Comparison of ENCODE assay signal across 8 cellular contexts in the genomic region with DNA sequence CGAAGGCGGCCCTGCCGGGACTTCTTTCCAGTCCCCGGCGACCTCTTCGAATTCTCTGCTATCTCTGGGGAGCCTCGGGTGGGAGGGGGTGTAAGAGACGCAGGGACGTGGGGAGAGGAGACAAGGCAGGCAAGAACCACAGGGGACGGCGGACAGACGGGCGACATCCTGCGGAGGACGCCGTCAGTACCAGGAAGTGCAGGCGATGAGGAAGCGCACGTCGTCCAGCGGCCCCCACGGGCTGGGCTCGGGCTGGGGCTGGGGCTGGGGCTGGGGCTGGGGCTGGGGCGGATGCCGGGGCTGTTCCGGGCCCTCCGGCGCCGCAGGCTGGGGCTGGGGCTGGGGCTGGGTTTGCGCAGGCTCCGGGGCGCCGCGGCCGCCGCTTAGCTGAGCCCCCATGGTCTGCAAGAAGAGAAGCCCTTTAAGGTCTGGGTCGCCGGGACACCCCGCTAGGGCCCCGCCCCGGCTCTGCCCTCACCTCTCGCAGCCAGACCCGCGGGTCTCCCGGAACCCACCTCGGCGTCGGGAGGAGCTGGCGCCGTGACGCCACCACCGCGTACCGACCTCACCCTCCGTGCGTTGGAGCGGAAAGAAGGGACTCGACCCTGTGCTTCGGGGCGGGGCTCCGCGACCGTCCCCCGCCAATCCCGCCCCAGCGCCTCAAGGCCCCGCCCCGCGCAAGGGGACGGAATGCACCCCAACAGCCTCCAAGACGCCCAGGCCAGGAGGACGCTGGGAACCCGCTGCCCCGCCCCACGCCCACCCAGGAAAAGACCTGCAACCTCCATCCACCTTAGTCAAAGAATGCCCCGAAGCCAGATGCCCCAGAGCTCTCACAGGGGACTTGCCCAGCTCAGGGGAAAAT. TPM values are rescaled to one million over a fixed set of nuclear protein-coding genes. Genes with fewer than 3 reads are reported as not detected.
A peak's percentile ranks its signal among the peaks of the same experiment; 100 is the strongest.
DNase-seq lines count a peak whose midpoint lies in the region; ATAC-seq, FAIRE-seq and TF ChIP-seq lines count a peak whose summit lies in the region.

MMP24OS (minus strand) TSS at position 592 of the 865 bp plus-strand sequence; CDS start at position 399, 193 bp downstream.

- peak; percentile 49; the same call in 1 of the 2 replicates for TF ChIP-seq CTCF in GM12874 (IDR thresholded peaks at IDR 0.05; ENCODE audit: insufficient read depth, low read depth, low read length)
- no peak for TF ChIP-seq CTCF in astrocyte (IDR thresholded peaks at IDR 0.05; ENCODE audit: insufficient read depth, low read depth, low read length)
- TF ChIP-seq CTCF in hepatocyte (IDR thresholded peaks at IDR 0.05; ENCODE audit: poor library complexity): peak; percentile 38

- whole genome bisulfite sequencing in hepatocyte (ENCODE audit: low lambda C conversion rate, missing lambda C conversion rate): 3% methylated on average over 39 of the region's 76 CpGs

- peaks cover 22% of the 10 kb centered on the region for H3K36me3 ChIP-seq in astrocyte (ENCODE audit: insufficient read depth, low read length)
- no peaks in the 10 kb centered on the region for H3K36me3 ChIP-seq in hepatocyte (replicated peaks; ENCODE audit: insufficient read depth, low read depth)

- H3K79me2 ChIP-seq in astrocyte (ENCODE audit: insufficient read depth, low read length) (peaks cover 63% of the 10 kb centered on the region), hepatocyte (peaks cover 42% of the 10 kb centered on the region)

- H2AFZ ChIP-seq in astrocyte (ENCODE audit: low read depth, low read length): peak within 1 kb of the TSS; percentile 37
- peak within 1 kb of the TSS; percentile 46 for H2AFZ ChIP-seq in hepatocyte

- H3K9me2 ChIP-seq in hepatocyte (replicated peaks; ENCODE audit: insufficient read depth): no peaks in the 10 kb centered on the region

- H3K4me2 ChIP-seq in astrocyte (ENCODE audit: low read length): peak within 1 kb of the TSS; percentile 93
- peak within 1 kb of the TSS; percentile 97 for H3K4me2 ChIP-seq in hepatocyte

- H4K20me1 ChIP-seq in astrocyte (ENCODE audit: insufficient read depth, low read length): peaks cover 29% of the 10 kb centered on the region
- H4K20me1 ChIP-seq in hepatocyte (ENCODE audit: insufficient read depth, poor library complexity, severe bottlenecking): peaks cover 2% of the 10 kb centered on the region

- peaks cover 26% of the 10 kb centered on the region for H3K4me1 Mint-ChIP-seq in astrocyte (ENCODE audit: low read depth, unreplicated experiment)

- H3K4me1 ChIP-seq in astrocyte (ENCODE audit: insufficient read depth, low read length): peaks cover 20% of the 10 kb centered on the region
- H3K4me1 ChIP-seq in hepatocyte (ENCODE audit: insufficient read depth): peaks cover 7% of the 10 kb centered on the region

- DNase-seq in NCI-H128 (lab: John Stamatoyannopoulos, UW; ENCODE audit: unreplicated experiment) (peak; percentile 74), T-helper 22 cell (ENCODE audit: low read depth) (peak; percentile 87), astrocyte (ENCODE audit: low read depth) (peak; percentile 73), hepatocyte (ENCODE audit: low spot score) (peak; percentile 95), renal cortical epithelial cell (ENCODE audit: low read depth) (peak; percentile 63), cortex of kidney (lab: John Stamatoyannopoulos, UW) (no peak)

- H3K27me3 ChIP-seq in astrocyte (ENCODE audit: insufficient read depth, low read length): no peaks in the 10 kb centered on the region
- H3K27me3 ChIP-seq in hepatocyte: no peaks in the 10 kb centered on the region

- peak; percentile 80 for ATAC-seq in HG02623 (IDR thresholded peaks at IDR 0.05; ENCODE audit: unreplicated experiment)

- H3K36me3 Mint-ChIP-seq in astrocyte (ENCODE audit: low read depth, unreplicated experiment): peaks cover 31% of the 10 kb centered on the region

- peak within 1 kb of the TSS; percentile 87 for H3K4me3 ChIP-seq in astrocyte (ENCODE audit: insufficient read depth, low read depth, low read length)
- H3K4me3 ChIP-seq in hepatocyte: peak within 1 kb of the TSS; percentile 69

- FAIRE-seq in astrocyte (lab: Jason Lieb, UNC): no peak

- no peaks in the 10 kb centered on the region for H3K9me3 Mint-ChIP-seq in astrocyte (ENCODE audit: unreplicated experiment)

- H3K4me3 Mint-ChIP-seq in astrocyte (ENCODE audit: unreplicated experiment): peak within 1 kb of the TSS; percentile 95

- H3K9me3 ChIP-seq in astrocyte (ENCODE audit: insufficient read depth, low read depth, low read length): no peaks in the 10 kb centered on the region
- H3K9me3 ChIP-seq in hepatocyte (ENCODE audit: low read depth): no peaks in the 10 kb centered on the region

- H3K9ac ChIP-seq in astrocyte (ENCODE audit: low read length): peak within 1 kb of the TSS; percentile 98

- H3K27ac ChIP-seq in astrocyte (ENCODE audit: low read depth, low read length) (peak within 1 kb of the TSS; percentile 91), hepatocyte (peak within 1 kb of the TSS; percentile 99)

- H3K27me3 Mint-ChIP-seq in astrocyte (ENCODE audit: low read depth, unreplicated experiment): no peaks in the 10 kb centered on the region

- H3K27ac Mint-ChIP-seq in astrocyte (ENCODE audit: unreplicated experiment): peak within 1 kb of the TSS; percentile 99

RNA-seq across cellular contexts. Expression of gene MMP24OS, which starts in this region (rescaled TPM):
- 79.8 and 86.5 TPM in 2 replicates for total RNA-seq in astrocyte
- 16.9 and 19.0 TPM in 2 replicates for total RNA-seq in hepatocyte
- polyA plus RNA-seq in hepatocyte: 58.5 and 60.1 TPM in 2 replicates
- total RNA-seq in renal cortical epithelial cell: 0.69 and 11.1 TPM in 2 replicates
